In the genomic region with DNA sequence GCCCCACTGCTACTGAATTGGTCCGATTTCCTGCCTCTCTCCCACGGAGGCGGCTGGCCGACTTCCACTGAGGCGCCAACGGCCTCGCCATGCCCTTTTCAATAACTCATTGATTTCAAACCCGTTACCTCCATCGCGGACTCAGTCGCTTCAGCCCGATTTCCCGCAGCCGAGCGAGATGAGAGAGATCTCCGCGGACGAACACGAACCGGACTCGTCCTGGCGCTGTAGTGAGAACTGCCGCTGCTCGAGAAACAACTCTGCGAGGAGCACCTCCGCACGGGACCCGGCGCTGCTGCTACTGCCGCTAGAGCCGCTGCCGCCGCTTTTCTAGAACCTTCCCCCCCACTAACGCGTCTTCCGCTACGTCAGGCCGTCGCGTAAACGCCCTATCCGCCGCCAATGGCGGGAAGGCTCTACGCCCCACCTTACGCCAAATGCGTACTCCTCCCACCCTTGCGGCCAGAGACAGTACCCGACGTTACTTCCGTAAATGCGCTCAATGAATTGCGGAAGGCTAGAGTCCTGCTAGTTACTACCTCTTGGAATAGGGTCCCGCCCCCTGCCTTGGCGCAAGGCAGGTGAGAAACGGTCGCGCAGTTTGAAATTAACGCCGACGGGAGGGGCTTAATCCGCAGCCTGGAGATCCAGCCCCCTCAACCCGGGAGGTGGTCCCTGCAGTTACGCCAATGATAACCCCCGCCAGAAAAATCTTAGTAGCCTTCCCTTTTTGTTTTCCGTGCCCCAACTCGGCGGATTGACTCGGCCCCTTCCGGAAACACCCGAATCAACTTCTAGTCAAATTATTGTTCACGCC, we compare ENCODE assay signal across 1 cellular context.
TF ChIP-seq lines count a peak whose summit lies in the region.

A gene (minus strand): TSS at position 303 of the 817 bp plus-strand sequence. CDS start 169 bp downstream, at position 134.

TF ChIP-seq in K562, 482 proteins besides CTCF, POLR2A, EP300 and RAD21 (continued from another document and continues in another):
- TF ChIP-seq, protein P1, sequence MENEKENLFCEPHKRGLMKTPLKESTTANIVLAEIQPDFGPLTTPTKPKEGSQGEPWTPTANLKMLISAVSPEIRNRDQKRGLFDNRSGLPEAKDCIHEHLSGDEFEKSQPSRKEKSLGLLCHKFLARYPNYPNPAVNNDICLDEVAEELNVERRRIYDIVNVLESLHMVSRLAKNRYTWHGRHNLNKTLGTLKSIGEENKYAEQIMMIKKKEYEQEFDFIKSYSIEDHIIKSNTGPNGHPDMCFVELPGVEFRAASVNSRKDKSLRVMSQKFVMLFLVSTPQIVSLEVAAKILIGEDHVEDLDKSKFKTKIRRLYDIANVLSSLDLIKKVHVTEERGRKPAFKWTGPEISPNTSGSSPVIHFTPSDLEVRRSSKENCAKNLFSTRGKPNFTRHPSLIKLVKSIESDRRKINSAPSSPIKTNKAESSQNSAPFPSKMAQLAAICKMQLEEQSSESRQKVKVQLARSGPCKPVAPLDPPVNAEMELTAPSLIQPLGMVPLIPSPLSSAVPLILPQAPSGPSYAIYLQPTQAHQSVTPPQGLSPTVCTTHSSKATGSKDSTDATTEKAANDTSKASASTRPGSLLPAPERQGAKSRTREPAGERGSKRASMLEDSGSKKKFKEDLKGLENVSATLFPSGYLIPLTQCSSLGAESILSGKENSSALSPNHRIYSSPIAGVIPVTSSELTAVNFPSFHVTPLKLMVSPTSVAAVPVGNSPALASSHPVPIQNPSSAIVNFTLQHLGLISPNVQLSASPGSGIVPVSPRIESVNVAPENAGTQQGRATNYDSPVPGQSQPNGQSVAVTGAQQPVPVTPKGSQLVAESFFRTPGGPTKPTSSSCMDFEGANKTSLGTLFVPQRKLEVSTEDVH (IDR thresholded peaks at IDR 0.05; ENCODE audit: low read depth, partially characterized antibody): peak; percentile 12
- TF ChIP-seq, protein P2, sequence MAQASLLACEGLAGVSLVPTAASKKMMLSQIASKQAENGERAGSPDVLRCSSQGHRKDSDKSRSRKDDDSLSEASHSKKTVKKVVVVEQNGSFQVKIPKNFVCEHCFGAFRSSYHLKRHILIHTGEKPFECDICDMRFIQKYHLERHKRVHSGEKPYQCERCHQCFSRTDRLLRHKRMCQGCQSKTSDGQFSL (CRISPR knock-in tag; IDR thresholded peaks at IDR 0.05): peak; percentile 100
- TF ChIP-seq, protein P2 (tag; IDR thresholded peaks at IDR 0.05): peak in 1 of 2 experiments; percentile 98; a peak in 2 of 4 replicates
- TF ChIP-seq ARHGAP35 (IDR thresholded peaks at IDR 0.05; ENCODE audit: partially characterized antibody) (peak; percentile 100), FOXA1 (IDR thresholded peaks at IDR 0.05; ENCODE audit: borderline replicate concordance) (no peak), ELF4 (CRISPR knock-in tag; IDR thresholded peaks at IDR 0.05) (no peak), ZBTB8A (IDR thresholded peaks at IDR 0.05; ENCODE audit: partially characterized antibody) (no peak), SMARCA4 (IDR thresholded peaks at IDR 0.05) (no peak), ZNF134 (CRISPR knock-in tag; conservative IDR thresholded peaks at IDR 0.05) (no peak), ZNF77 (CRISPR knock-in tag; IDR thresholded peaks at IDR 0.05) (no peak), MAFG (tag; conservative IDR thresholded peaks at IDR 0.05) (no peak), STAT5A (IDR thresholded peaks at IDR 0.05; ENCODE audit: borderline replicate concordance, low read length) (no peak; the same call in 1 of the 2 replicates), ZC3H4 (CRISPR knock-in tag; IDR thresholded peaks at IDR 0.05; ENCODE audit: borderline replicate concordance) (no peak), CTBP1 (IDR thresholded peaks at IDR 0.05; ENCODE audit: borderline replicate concordance) (peak; percentile 72), PTBP1 (IDR thresholded peaks at IDR 0.05; ENCODE audit: low read depth, low read length) (peak; percentile 77), ZNF212 (CRISPR knock-in tag; IDR thresholded peaks at IDR 0.05) (no peak), FIP1L1 (IDR thresholded peaks at IDR 0.05; ENCODE audit: low read depth, low read length, poor library complexity, severe bottlenecking) (peak; percentile 91), SMAD2 (IDR thresholded peaks at IDR 0.05; ENCODE audit: low read depth, low read length) (no peak), RAD51 (IDR thresholded peaks at IDR 0.05; ENCODE audit: borderline replicate concordance, low read depth) (no peak)
- TF ChIP-seq, protein P3, sequence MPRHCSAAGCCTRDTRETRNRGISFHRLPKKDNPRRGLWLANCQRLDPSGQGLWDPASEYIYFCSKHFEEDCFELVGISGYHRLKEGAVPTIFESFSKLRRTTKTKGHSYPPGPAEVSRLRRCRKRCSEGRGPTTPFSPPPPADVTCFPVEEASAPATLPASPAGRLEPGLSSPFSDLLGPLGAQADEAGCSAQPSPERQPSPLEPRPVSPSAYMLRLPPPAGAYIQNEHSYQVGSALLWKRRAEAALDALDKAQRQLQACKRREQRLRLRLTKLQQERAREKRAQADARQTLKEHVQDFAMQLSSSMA (CRISPR knock-in tag; IDR thresholded peaks at IDR 0.05): 0 out of 2 replicates have a peak, but pooled peaks have one; percentile 46
- TF ChIP-seq, protein P4, sequence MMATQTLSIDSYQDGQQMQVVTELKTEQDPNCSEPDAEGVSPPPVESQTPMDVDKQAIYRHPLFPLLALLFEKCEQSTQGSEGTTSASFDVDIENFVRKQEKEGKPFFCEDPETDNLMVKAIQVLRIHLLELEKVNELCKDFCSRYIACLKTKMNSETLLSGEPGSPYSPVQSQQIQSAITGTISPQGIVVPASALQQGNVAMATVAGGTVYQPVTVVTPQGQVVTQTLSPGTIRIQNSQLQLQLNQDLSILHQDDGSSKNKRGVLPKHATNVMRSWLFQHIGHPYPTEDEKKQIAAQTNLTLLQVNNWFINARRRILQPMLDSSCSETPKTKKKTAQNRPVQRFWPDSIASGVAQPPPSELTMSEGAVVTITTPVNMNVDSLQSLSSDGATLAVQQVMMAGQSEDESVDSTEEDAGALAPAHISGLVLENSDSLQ (IDR thresholded peaks at IDR 0.05): no peak
- TF ChIP-seq, protein P5, sequence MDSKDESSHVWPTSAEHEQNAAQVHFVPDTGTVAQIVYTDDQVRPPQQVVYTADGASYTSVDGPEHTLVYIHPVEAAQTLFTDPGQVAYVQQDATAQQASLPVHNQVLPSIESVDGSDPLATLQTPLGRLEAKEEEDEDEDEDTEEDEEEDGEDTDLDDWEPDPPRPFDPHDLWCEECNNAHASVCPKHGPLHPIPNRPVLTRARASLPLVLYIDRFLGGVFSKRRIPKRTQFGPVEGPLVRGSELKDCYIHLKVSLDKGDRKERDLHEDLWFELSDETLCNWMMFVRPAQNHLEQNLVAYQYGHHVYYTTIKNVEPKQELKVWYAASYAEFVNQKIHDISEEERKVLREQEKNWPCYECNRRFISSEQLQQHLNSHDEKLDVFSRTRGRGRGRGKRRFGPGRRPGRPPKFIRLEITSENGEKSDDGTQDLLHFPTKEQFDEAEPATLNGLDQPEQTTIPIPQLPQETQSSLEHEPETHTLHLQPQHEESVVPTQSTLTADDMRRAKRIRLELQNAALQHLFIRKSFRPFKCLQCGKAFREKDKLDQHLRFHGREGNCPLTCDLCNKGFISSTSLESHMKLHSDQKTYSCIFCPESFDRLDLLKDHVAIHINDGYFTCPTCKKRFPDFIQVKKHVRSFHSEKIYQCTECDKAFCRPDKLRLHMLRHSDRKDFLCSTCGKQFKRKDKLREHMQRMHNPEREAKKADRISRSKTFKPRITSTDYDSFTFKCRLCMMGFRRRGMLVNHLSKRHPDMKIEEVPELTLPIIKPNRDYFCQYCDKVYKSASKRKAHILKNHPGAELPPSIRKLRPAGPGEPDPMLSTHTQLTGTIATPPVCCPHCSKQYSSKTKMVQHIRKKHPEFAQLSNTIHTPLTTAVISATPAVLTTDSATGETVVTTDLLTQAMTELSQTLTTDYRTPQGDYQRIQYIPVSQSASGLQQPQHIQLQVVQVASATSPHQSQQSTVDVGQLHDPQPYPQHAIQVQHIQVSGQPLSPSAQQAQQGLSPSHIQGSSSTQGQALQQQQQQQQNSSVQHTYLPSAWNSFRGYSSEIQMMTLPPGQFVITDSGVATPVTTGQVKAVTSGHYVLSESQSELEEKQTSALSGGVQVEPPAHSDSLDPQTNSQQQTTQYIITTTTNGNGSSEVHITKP (IDR thresholded peaks at IDR 0.05; ENCODE audit: partially characterized antibody): no peak
- TF ChIP-seq, protein P6, sequence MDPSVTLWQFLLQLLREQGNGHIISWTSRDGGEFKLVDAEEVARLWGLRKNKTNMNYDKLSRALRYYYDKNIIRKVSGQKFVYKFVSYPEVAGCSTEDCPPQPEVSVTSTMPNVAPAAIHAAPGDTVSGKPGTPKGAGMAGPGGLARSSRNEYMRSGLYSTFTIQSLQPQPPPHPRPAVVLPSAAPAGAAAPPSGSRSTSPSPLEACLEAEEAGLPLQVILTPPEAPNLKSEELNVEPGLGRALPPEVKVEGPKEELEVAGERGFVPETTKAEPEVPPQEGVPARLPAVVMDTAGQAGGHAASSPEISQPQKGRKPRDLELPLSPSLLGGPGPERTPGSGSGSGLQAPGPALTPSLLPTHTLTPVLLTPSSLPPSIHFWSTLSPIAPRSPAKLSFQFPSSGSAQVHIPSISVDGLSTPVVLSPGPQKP (CRISPR knock-in tag; IDR thresholded peaks at IDR 0.05): no peak
- TF ChIP-seq, protein P7, sequence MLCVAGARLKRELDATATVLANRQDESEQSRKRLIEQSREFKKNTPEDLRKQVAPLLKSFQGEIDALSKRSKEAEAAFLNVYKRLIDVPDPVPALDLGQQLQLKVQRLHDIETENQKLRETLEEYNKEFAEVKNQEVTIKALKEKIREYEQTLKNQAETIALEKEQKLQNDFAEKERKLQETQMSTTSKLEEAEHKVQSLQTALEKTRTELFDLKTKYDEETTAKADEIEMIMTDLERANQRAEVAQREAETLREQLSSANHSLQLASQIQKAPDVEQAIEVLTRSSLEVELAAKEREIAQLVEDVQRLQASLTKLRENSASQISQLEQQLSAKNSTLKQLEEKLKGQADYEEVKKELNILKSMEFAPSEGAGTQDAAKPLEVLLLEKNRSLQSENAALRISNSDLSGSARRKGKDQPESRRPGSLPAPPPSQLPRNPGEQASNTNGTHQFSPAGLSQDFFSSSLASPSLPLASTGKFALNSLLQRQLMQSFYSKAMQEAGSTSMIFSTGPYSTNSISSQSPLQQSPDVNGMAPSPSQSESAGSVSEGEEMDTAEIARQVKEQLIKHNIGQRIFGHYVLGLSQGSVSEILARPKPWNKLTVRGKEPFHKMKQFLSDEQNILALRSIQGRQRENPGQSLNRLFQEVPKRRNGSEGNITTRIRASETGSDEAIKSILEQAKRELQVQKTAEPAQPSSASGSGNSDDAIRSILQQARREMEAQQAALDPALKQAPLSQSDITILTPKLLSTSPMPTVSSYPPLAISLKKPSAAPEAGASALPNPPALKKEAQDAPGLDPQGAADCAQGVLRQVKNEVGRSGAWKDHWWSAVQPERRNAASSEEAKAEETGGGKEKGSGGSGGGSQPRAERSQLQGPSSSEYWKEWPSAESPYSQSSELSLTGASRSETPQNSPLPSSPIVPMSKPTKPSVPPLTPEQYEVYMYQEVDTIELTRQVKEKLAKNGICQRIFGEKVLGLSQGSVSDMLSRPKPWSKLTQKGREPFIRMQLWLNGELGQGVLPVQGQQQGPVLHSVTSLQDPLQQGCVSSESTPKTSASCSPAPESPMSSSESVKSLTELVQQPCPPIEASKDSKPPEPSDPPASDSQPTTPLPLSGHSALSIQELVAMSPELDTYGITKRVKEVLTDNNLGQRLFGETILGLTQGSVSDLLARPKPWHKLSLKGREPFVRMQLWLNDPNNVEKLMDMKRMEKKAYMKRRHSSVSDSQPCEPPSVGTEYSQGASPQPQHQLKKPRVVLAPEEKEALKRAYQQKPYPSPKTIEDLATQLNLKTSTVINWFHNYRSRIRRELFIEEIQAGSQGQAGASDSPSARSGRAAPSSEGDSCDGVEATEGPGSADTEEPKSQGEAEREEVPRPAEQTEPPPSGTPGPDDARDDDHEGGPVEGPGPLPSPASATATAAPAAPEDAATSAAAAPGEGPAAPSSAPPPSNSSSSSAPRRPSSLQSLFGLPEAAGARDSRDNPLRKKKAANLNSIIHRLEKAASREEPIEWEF (CRISPR knock-in tag; IDR thresholded peaks at IDR 0.05): no peak
- TF ChIP-seq, protein P8, sequence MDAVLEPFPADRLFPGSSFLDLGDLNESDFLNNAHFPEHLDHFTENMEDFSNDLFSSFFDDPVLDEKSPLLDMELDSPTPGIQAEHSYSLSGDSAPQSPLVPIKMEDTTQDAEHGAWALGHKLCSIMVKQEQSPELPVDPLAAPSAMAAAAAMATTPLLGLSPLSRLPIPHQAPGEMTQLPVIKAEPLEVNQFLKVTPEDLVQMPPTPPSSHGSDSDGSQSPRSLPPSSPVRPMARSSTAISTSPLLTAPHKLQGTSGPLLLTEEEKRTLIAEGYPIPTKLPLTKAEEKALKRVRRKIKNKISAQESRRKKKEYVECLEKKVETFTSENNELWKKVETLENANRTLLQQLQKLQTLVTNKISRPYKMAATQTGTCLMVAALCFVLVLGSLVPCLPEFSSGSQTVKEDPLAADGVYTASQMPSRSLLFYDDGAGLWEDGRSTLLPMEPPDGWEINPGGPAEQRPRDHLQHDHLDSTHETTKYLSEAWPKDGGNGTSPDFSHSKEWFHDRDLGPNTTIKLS (IDR thresholded peaks at IDR 0.05; ENCODE audit: borderline replicate concordance, low read depth): no peak; the same call in 1 of the 2 replicates
- TF ChIP-seq, protein P9, sequence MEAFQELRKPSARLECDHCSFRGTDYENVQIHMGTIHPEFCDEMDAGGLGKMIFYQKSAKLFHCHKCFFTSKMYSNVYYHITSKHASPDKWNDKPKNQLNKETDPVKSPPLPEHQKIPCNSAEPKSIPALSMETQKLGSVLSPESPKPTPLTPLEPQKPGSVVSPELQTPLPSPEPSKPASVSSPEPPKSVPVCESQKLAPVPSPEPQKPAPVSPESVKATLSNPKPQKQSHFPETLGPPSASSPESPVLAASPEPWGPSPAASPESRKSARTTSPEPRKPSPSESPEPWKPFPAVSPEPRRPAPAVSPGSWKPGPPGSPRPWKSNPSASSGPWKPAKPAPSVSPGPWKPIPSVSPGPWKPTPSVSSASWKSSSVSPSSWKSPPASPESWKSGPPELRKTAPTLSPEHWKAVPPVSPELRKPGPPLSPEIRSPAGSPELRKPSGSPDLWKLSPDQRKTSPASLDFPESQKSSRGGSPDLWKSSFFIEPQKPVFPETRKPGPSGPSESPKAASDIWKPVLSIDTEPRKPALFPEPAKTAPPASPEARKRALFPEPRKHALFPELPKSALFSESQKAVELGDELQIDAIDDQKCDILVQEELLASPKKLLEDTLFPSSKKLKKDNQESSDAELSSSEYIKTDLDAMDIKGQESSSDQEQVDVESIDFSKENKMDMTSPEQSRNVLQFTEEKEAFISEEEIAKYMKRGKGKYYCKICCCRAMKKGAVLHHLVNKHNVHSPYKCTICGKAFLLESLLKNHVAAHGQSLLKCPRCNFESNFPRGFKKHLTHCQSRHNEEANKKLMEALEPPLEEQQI (IDR thresholded peaks at IDR 0.05): peak; percentile 84
- TF ChIP-seq, protein P10, sequence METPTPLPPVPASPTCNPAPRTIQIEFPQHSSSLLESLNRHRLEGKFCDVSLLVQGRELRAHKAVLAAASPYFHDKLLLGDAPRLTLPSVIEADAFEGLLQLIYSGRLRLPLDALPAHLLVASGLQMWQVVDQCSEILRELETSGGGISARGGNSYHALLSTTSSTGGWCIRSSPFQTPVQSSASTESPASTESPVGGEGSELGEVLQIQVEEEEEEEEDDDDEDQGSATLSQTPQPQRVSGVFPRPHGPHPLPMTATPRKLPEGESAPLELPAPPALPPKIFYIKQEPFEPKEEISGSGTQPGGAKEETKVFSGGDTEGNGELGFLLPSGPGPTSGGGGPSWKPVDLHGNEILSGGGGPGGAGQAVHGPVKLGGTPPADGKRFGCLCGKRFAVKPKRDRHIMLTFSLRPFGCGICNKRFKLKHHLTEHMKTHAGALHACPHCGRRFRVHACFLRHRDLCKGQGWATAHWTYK (CRISPR knock-in tag; IDR thresholded peaks at IDR 0.05): 0 out of 2 replicates have a peak, but pooled peaks have one; percentile 27
- TF ChIP-seq, protein P11, sequence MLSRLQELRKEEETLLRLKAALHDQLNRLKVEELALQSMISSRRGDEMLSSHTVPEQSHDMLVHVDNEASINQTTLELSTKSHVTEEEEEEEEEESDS (CRISPR knock-in tag; IDR thresholded peaks at IDR 0.05): no peak
